ENCODE assay signal across 14 cellular contexts in genomic region chr17:60652484-60653247, GRCh38. TPM values are rescaled to one million over a fixed set of nuclear protein-coding genes. Genes with fewer than 3 reads are reported as not detected.
DNase-seq lines count a peak whose midpoint lies in the region; ATAC-seq and TF ChIP-seq lines count a peak whose summit lies in the region.
"Had no signal": no experiment of that assay in that cellular context is flagged by ENCODE, and none has a peak within 500 bp of the region (broad histone marks: within the 10 kb centered on the region; RNA-seq: fewer than 3 reads in every experiment).

No MANE protein-coding gene starts in this region.

- TF ChIP-seq CTCF in OCI-LY3 (IDR thresholded peaks at IDR 0.05; ENCODE audit: low read depth, low read length) = no peak
- no peak for TF ChIP-seq CTCF in chondrocyte (IDR thresholded peaks at IDR 0.05)

- H3K4me1 ChIP-seq in OCI-LY3 (ENCODE audit: low read length) = peaks cover 17% of the 10 kb centered on the region

- DNase-seq in GF-D8 (lab: John Stamatoyannopoulos, UW) (peak; percentile 44), chondrocyte (ENCODE audit: low spot score) (no peak), pons (ENCODE audit: low spot score) (no peak), kidney glomerular epithelial cell (lab: John Stamatoyannopoulos, UW) (no peak)
- no peak for DNase-seq in activated naive CD4-positive, alpha-beta T cell treated with anti-CD3 and anti-CD28 coated beads, Interleukin-2, amount 50 U/mL, for 16 hours
- DNase-seq: brain microvascular endothelial cell, head of caudate nucleus, NCI-H446 had no signal

- no peak overlapping the region for H3K4me3 ChIP-seq in OCI-LY3 (ENCODE audit: low read length)

- H3K9me3 ChIP-seq in OCI-LY3 (ENCODE audit: insufficient read depth, low read length) = no peaks in the 10 kb centered on the region

- H3K9me3 Mint-ChIP-seq in chondrocyte (ENCODE audit: low read depth) = no peaks in the 10 kb centered on the region
- H3K9me3 Mint-ChIP-seq: CD14-positive monocyte, nephron had no signal

- no peaks in the 10 kb centered on the region for H3K27me3 Mint-ChIP-seq in chondrocyte (ENCODE audit: low read depth)

- H3K4me1 Mint-ChIP-seq in chondrocyte (ENCODE audit: low read depth) = peaks cover 10% of the 10 kb centered on the region
- H3K4me1 Mint-ChIP-seq: nephron had no signal

- no peak overlapping the region for H3K4me3 Mint-ChIP-seq in chondrocyte (ENCODE audit: unreplicated experiment)
- H3K4me3 Mint-ChIP-seq: CD14-positive monocyte, nephron had no signal

- ATAC-seq in GM19397 (IDR thresholded peaks at IDR 0.05; ENCODE audit: unreplicated experiment) (peak; percentile 85), HG02981 (IDR thresholded peaks at IDR 0.05; ENCODE audit: unreplicated experiment) (peak; percentile 91)
- ATAC-seq: HCT116 had no signal

- no peak overlapping the region for H3K9ac ChIP-seq in OCI-LY3 (ENCODE audit: low read length)

- H3K27me3 ChIP-seq in OCI-LY3 (ENCODE audit: low read depth, low read length) = no peaks in the 10 kb centered on the region
- H3K27me3 ChIP-seq: brain microvascular endothelial cell had no signal

- no peak overlapping the region for H2AFZ ChIP-seq in OCI-LY3 (ENCODE audit: low read depth, low read length)

- peaks cover 24% of the 10 kb centered on the region for H3K79me2 ChIP-seq in OCI-LY3 (ENCODE audit: low read length)

- peaks cover 24% of the 10 kb centered on the region for H3K36me3 ChIP-seq in OCI-LY3 (replicated peaks; ENCODE audit: low read depth, low read length)

- H3K27ac Mint-ChIP-seq in chondrocyte (ENCODE audit: unreplicated experiment) = no peak overlapping the region
- H3K27ac Mint-ChIP-seq: CD14-positive monocyte, nephron had no signal

- H4K20me1 ChIP-seq in OCI-LY3 (ENCODE audit: insufficient read depth, low read length) = peaks cover 40% of the 10 kb centered on the region

- peak overlapping the region; percentile 55 for H3K4me2 ChIP-seq in OCI-LY3 (ENCODE audit: low read length)

- H3K36me3 Mint-ChIP-seq in chondrocyte (ENCODE audit: low read depth) = peaks cover 18% of the 10 kb centered on the region

- no peak overlapping the region for H3K27ac ChIP-seq in OCI-LY3 (ENCODE audit: low read length)
- H3K27ac ChIP-seq: brain microvascular endothelial cell had no signal

RNA-seq across cellular contexts. Expression of gene BCAS3, which starts 25.0 kb away (rescaled TPM):
- total RNA-seq in chondrocyte = 22.6 to 31.1 TPM (median 26.4 TPM) in 3 replicates

RNA-seq across cellular contexts. Expression of gene PPM1D, which starts 52.7 kb away (rescaled TPM):
- total RNA-seq in chondrocyte = 11.9 to 13.3 TPM (median 13.1 TPM) in 3 replicates
